16 cellular contexts compared by ENCODE assay signal in genomic region chr10:87546971-87547413, GRCh38. TPM values are rescaled to one million over a fixed set of nuclear protein-coding genes. Genes with fewer than 3 reads are reported as not detected.
A peak's percentile ranks its signal among the peaks of the same experiment; 100 is the strongest.
DNase-seq lines count a peak whose midpoint lies in the region; ATAC-seq, FAIRE-seq and TF ChIP-seq lines count a peak whose summit lies in the region.
"Had no signal": no experiment of that assay in that cellular context is flagged by ENCODE, and none has a peak within 500 bp of the region (broad histone marks: within the 10 kb centered on the region; RNA-seq: fewer than 3 reads in every experiment).

No MANE protein-coding gene starts in this region.

- H3K9me3 ChIP-seq in pancreas: no peaks in the 10 kb centered on the region
- H3K9me3 ChIP-seq: SJCRH30 had no signal

- H3K4me3 ChIP-seq in AG09309 (ENCODE audit: control insufficient read depth, low read depth, low read length) (no peak overlapping the region), coronary artery (no peak overlapping the region), pancreas (no peak overlapping the region)
- H3K4me3 ChIP-seq: breast epithelium, SJCRH30, transverse colon had no signal

- H3K27me3 ChIP-seq in pancreas: no peaks in the 10 kb centered on the region
- H3K27me3 ChIP-seq: breast epithelium, SJCRH30, transverse colon had no signal

- WGBS in pancreas, 2 donors: 89 to 92% methylated on average over 2 of the region's 2 CpGs

- no peaks in the 10 kb centered on the region for H3K36me3 ChIP-seq in pancreas
- H3K36me3 ChIP-seq: breast epithelium, SJCRH30 had no signal

- H3K27ac ChIP-seq in coronary artery: peak overlapping the region; percentile 60 to 82
- H3K27ac ChIP-seq in pancreas: no peak overlapping the region
- H3K27ac ChIP-seq: breast epithelium, SJCRH30, transverse colon had no signal

- TF ChIP-seq CTCF in AG09309 (IDR thresholded peaks at IDR 0.05; ENCODE audit: control insufficient read depth, insufficient read depth, low read depth, low read length, missing control alignments) (no peak), coronary artery (IDR thresholded peaks at IDR 0.05) (no peak), pancreas (IDR thresholded peaks at IDR 0.05) (no peak)

- peak in 3 of 4 donors; percentile 21 to 51 (median 29) for ATAC-seq in pancreas

- peaks cover 11 to 20% (median 11%) of the 10 kb centered on the region in 3 donors for H3K4me1 ChIP-seq in pancreas
- H3K4me1 ChIP-seq: breast epithelium, SJCRH30 had no signal

- intact Hi-C loops in pancreas (cut with DNase I) (loop anchor here in 1 of 3 donors (5.0 kb wide), 1 partner anchor 35 kb away; no protein-coding TSS in a partner anchor), posterior cingulate gyrus (cut with DNase I) (loop anchor here (10.0 kb wide), 1 partner anchor 188 kb away; no protein-coding TSS in a partner anchor)

- peak; percentile 37 for DNase-seq in AG09309 (ENCODE audit: low read depth)
- DNase-seq in M059J (ENCODE audit: low read depth): peak; percentile 56
- peak; percentile 73 for DNase-seq in coronary artery (ENCODE audit: low spot score)
- no peak for DNase-seq in pancreas
- no peak for DNase-seq in NCI-H128 (lab: John Stamatoyannopoulos, UW; ENCODE audit: unreplicated experiment)
- no peak for DNase-seq in posterior cingulate gyrus
- no peak for DNase-seq in NCI-H1417 (lab: John Stamatoyannopoulos, UW)
- no peak for DNase-seq in C1 segment of cervical spinal cord (lab: John Stamatoyannopoulos, UW)
- DNase-seq: DMS 273 treated with DMSO at 0.1 percent for 48 hours; NCI-H1694 treated with DMSO at 0.1 percent for 48 hours; NCI-H446 treated with DMSO at 0.1 percent for 48 hours; SJCRH30; stimulated activated CD4-positive, alpha-beta T cell treated with anti-CD3 and anti-CD28 coated beads, Interleukin-4, amount 100 ng/mL, for 4 hours; T1000; transverse colon had no signal

- no peak for FAIRE-seq in pancreas (lab: Jason Lieb, UNC)

RNA-seq across cellular contexts. Expression of gene MINPP1, which starts 42.3 kb away (rescaled TPM):
- total RNA-seq in M059J (2014; rRNA removed; shearing (Covaris generic)): 57.3 and 61.4 TPM in 2 replicates
- 10 to 100 TPM in 3 of 6 donors, 1 to 10 TPM in 3; 6.1 to 11.9 (median 10.3) TPM for total RNA-seq in pancreas
- polyA plus RNA-seq in pancreas: 1 to 10 TPM; 5.5 to 9.7 TPM

Comparison
In these comparisons a context has a peak if more than half of its experiments do, and no peak if none do; other contexts are left out.
1. DNase-seq: peak in AG09309 (single experiment), M059J (single experiment) and coronary artery (single experiment); none in pancreas (0 of 6), NCI-H128 (single experiment), posterior cingulate gyrus (0 of 10), NCI-H1417 (0 of 3) and C1 segment of cervical spinal cord (0 of 14).
2. H3K27ac ChIP-seq: peak in coronary artery (2 of 2); none in pancreas (0 of 4).